1 cellular context compared by ENCODE assay signal in genomic region chr20:53575481-53576194, GRCh38.
A peak's percentile ranks its signal among the peaks of the same experiment; 100 is the strongest.
TF ChIP-seq lines count a peak whose summit lies in the region.

No MANE protein-coding gene starts in this region.

TF ChIP-seq in HepG2, 621 proteins besides CTCF, POLR2A, EP300 and RAD21 (continued from another document and continues in another):
- no peak for TF ChIP-seq ZSCAN5A (CRISPR knock-in tag; IDR thresholded peaks at IDR 0.05; ENCODE audit: borderline replicate concordance)
- TF ChIP-seq WIZ (CRISPR knock-in tag; IDR thresholded peaks at IDR 0.05) = no peak
- TF ChIP-seq ELK4 (CRISPR knock-in tag; IDR thresholded peaks at IDR 0.05; ENCODE audit: borderline replicate concordance) = no peak
- no peak for TF ChIP-seq MYC (CRISPR knock-in tag; IDR thresholded peaks at IDR 0.05; ENCODE audit: borderline replicate concordance)
- no peak for TF ChIP-seq YY1 (IDR thresholded peaks at IDR 0.05; ENCODE audit: insufficient read depth, insufficient replicate concordance, low read depth, low read length)
- TF ChIP-seq TEAD2 (CRISPR knock-in tag; IDR thresholded peaks at IDR 0.05) = no peak
- no peak for TF ChIP-seq REPIN1 (CRISPR knock-in tag; IDR thresholded peaks at IDR 0.05; ENCODE audit: borderline replicate concordance, low read depth)
- TF ChIP-seq ETV5 (CRISPR knock-in tag; IDR thresholded peaks at IDR 0.05; ENCODE audit: borderline replicate concordance) = no peak
- no peak; the same call in 1 of the 2 replicates for TF ChIP-seq NRL (CRISPR knock-in tag; IDR thresholded peaks at IDR 0.05; ENCODE audit: borderline replicate concordance)
- TF ChIP-seq TCF7L2 (IDR thresholded peaks at IDR 0.05; ENCODE audit: low read depth, low read length) = no peak
- TF ChIP-seq ZNF143 (CRISPR knock-in tag; IDR thresholded peaks at IDR 0.05) = no peak
- no peak for TF ChIP-seq ZNF552 (CRISPR knock-in tag; IDR thresholded peaks at IDR 0.05; ENCODE audit: borderline replicate concordance)
- TF ChIP-seq KDM1A (CRISPR knock-in tag; IDR thresholded peaks at IDR 0.05) = no peak
- TF ChIP-seq ZNF660 (CRISPR knock-in tag; IDR thresholded peaks at IDR 0.05; ENCODE audit: borderline replicate concordance, low read depth) = no peak
- TF ChIP-seq JUNB (CRISPR knock-in tag; IDR thresholded peaks at IDR 0.05; ENCODE audit: borderline replicate concordance) = no peak
- TF ChIP-seq RBM22 (optimal IDR thresholded peaks at IDR 0.05; ENCODE audit: low read length) = peak; percentile 64
- TF ChIP-seq PRPF4 (IDR thresholded peaks at IDR 0.05; ENCODE audit: low read depth, low read length, poor library complexity, severe bottlenecking) = no peak
- TF ChIP-seq MLX (CRISPR knock-in tag; IDR thresholded peaks at IDR 0.05) = no peak
- no peak for TF ChIP-seq ZNF318 (CRISPR knock-in tag; IDR thresholded peaks at IDR 0.05)
- TF ChIP-seq SP4 (CRISPR knock-in tag; IDR thresholded peaks at IDR 0.05) = 0 out of 2 replicates have a peak, but pooled peaks have one; percentile 20
- peak; percentile 62 to 72 for TF ChIP-seq MAFK (conservative IDR thresholded peaks at IDR 0.05 in 1 of 2, IDR thresholded peaks at IDR 0.05 in 1 of 2; ENCODE audit: low read length in 2 of 2)
- TF ChIP-seq CC2D1A (CRISPR knock-in tag; IDR thresholded peaks at IDR 0.05) = no peak
- no peak for TF ChIP-seq PATZ1 (CRISPR knock-in tag; IDR thresholded peaks at IDR 0.05)
- TF ChIP-seq REXO4 (CRISPR knock-in tag; IDR thresholded peaks at IDR 0.05; ENCODE audit: borderline replicate concordance) = no peak
- no peak for TF ChIP-seq SRSF1 (optimal IDR thresholded peaks at IDR 0.05; ENCODE audit: low read depth, low read length)
- no peak for TF ChIP-seq STAT5B (CRISPR knock-in tag; IDR thresholded peaks at IDR 0.05)
- no peak for TF ChIP-seq E2F5 (CRISPR knock-in tag; conservative IDR thresholded peaks at IDR 0.05)
- TF ChIP-seq TAF15 (IDR thresholded peaks at IDR 0.05; ENCODE audit: low read depth, low read length, poor library complexity, severe bottlenecking) = no peak
- TF ChIP-seq MED8 (CRISPR knock-in tag; IDR thresholded peaks at IDR 0.05; ENCODE audit: insufficient replicate concordance) = no peak
- TF ChIP-seq KLF13 (CRISPR knock-in tag; IDR thresholded peaks at IDR 0.05) = no peak
- TF ChIP-seq ZNF557 (CRISPR knock-in tag; IDR thresholded peaks at IDR 0.05) = no peak
- TF ChIP-seq KAT7 (CRISPR knock-in tag; IDR thresholded peaks at IDR 0.05; ENCODE audit: borderline replicate concordance) = no peak
- no peak for TF ChIP-seq SOX5 (CRISPR knock-in tag; IDR thresholded peaks at IDR 0.05; ENCODE audit: borderline replicate concordance)
- no peak for TF ChIP-seq SIN3A (IDR thresholded peaks at IDR 0.05; ENCODE audit: borderline replicate concordance, low read depth, low read length)
- 0 out of 2 replicates have a peak, but pooled peaks have one; percentile 26 for TF ChIP-seq ZNF274 (CRISPR knock-in tag; IDR thresholded peaks at IDR 0.05)
- TF ChIP-seq JUND (CRISPR knock-in tag; IDR thresholded peaks at IDR 0.05) = no peak
- TF ChIP-seq ATF7 (IDR thresholded peaks at IDR 0.05) = no peak
- TF ChIP-seq ATF7 (CRISPR knock-in tag; IDR thresholded peaks at IDR 0.05) = no peak
- TF ChIP-seq ZKSCAN1 (IDR thresholded peaks at IDR 0.05; ENCODE audit: low read length) = no peak
- no peak for TF ChIP-seq NR2F6 (IDR thresholded peaks at IDR 0.05)
- TF ChIP-seq NR2F6 (CRISPR knock-in tag; IDR thresholded peaks at IDR 0.05) = no peak
- TF ChIP-seq NR1H2 (CRISPR knock-in tag; IDR thresholded peaks at IDR 0.05; ENCODE audit: borderline replicate concordance, low read depth) = no peak
- TF ChIP-seq HIVEP1 (CRISPR knock-in tag; IDR thresholded peaks at IDR 0.05) = peak; percentile 59; the same call in 1 of the 2 replicates
- no peak for TF ChIP-seq ATF6 (CRISPR knock-in tag; conservative IDR thresholded peaks at IDR 0.05)
- TF ChIP-seq FLYWCH1 (CRISPR knock-in tag; IDR thresholded peaks at IDR 0.05) = no peak
- peak; percentile 80; the same call in 1 of the 2 replicates for TF ChIP-seq ZC3H13 (CRISPR knock-in tag; IDR thresholded peaks at IDR 0.05)
- TF ChIP-seq POGK (CRISPR knock-in tag; conservative IDR thresholded peaks at IDR 0.05) = 0 out of 2 replicates have a peak, but pooled peaks have one; percentile 24
- TF ChIP-seq ZSCAN21 (CRISPR knock-in tag; IDR thresholded peaks at IDR 0.05; ENCODE audit: borderline replicate concordance) = no peak
- no peak for TF ChIP-seq ZBTB8A (CRISPR knock-in tag; IDR thresholded peaks at IDR 0.05; ENCODE audit: borderline replicate concordance, low read depth)
- TF ChIP-seq KDM5B (CRISPR knock-in tag; IDR thresholded peaks at IDR 0.05; ENCODE audit: borderline replicate concordance) = peak; percentile 62; the same call in 1 of the 2 replicates
- TF ChIP-seq SIX4 (CRISPR knock-in tag; IDR thresholded peaks at IDR 0.05) = no peak
- TF ChIP-seq GFI1 (CRISPR knock-in tag; IDR thresholded peaks at IDR 0.05; ENCODE audit: borderline replicate concordance) = no peak
- no peak; the same call in 1 of the 2 replicates for TF ChIP-seq ZNF891 (CRISPR knock-in tag; IDR thresholded peaks at IDR 0.05)
